Comparison of ENCODE assay signal across 24 cellular contexts in the genomic region with DNA sequence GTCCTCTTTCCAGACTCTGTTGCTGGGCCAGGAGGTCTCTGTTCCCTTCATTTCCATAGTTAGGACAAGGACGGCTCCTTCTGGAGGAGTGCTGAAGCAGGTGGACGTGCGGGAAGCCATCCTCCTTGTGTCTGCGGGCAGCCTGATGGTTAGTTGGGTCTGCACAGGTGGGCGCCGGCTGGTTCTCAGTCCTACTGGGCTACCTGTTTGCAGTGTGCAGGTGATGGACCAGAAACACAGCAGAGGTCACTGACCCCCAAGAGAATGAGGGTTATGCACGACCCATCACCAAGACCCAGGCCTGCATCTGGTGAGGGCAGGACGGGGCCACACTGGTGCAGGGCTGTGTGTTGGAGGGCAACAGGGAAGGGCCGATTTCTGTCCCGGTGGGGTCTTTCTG. TPM values are rescaled to one million over a fixed set of nuclear protein-coding genes. Genes with fewer than 3 reads are reported as not detected.
"Had no signal": no experiment of that assay in that cellular context is flagged by ENCODE, and none has a peak within 500 bp of the region (broad histone marks: within the 10 kb centered on the region; RNA-seq: fewer than 3 reads in every experiment).

No MANE protein-coding gene starts in this region.

- H3K4me3 ChIP-seq: breast epithelium, esophagus muscularis mucosa, heart left ventricle, left lung, lung, ovary, prostate gland, spleen, tibial nerve had no signal

- H3K4me1 ChIP-seq: foreskin keratinocyte, left lung, prostate gland had no signal

- ATAC-seq: activated CD8-positive, alpha-beta memory T cell treated with anti-CD3 and anti-CD28 coated beads, Interleukin-2, amount 10 ng/mL, durations not matched to agents 7 days and 5 days; activated CD8-positive, alpha-beta T cell treated with anti-CD3 and anti-CD28 coated beads, Interleukin-2, amount 10 ng/mL, durations not matched to agents 7 days and 5 days; activated naive CD4-positive, alpha-beta T cell treated with anti-CD3 and anti-CD28 coated beads, Interleukin-2, amount 50 U/mL, for 72 hours; foreskin keratinocyte; heart left ventricle; left lung had no signal

- H3K4me3 Mint-ChIP-seq: activated CD8-positive, alpha-beta memory T cell treated with anti-CD3 and anti-CD28 coated beads, Interleukin-2, amount 10 ng/mL, durations not matched to agents 7 days and 5 days; activated CD8-positive, alpha-beta T cell treated with anti-CD3 and anti-CD28 coated beads, Interleukin-2, amount 10 ng/mL, durations not matched to agents 7 days and 5 days; central memory CD8-positive, alpha-beta T cell; dendritic cell treated with granulocyte-macrophage colony-stimulating factor and Interleukin-4, amounts not matched to agents 40 ng/mL and 50 ng/mL, for 4 days; naive B cell; nephron progenitor cell; T-helper 1 cell treated with Interleukin-12 subunit alpha and Interleukin-12 subunit beta and Interleukin-4 antibody, amounts not matched to agents 30 μg/mL and 1 μg/mL, for 36 hours had no signal

- H3K27ac Mint-ChIP-seq: activated CD8-positive, alpha-beta memory T cell treated with anti-CD3 and anti-CD28 coated beads, Interleukin-2, amount 10 ng/mL, durations not matched to agents 7 days and 5 days; activated CD8-positive, alpha-beta T cell treated with anti-CD3 and anti-CD28 coated beads, Interleukin-2, amount 10 ng/mL, durations not matched to agents 7 days and 5 days; dendritic cell treated with granulocyte-macrophage colony-stimulating factor and Interleukin-4, amounts not matched to agents 40 ng/mL and 50 ng/mL, for 4 days; naive B cell; nephron progenitor cell; T-helper 1 cell treated with Interleukin-12 subunit alpha and Interleukin-12 subunit beta and Interleukin-4 antibody, amounts not matched to agents 30 μg/mL and 1 μg/mL, for 36 hours had no signal

- H3K27me3 Mint-ChIP-seq: activated CD8-positive, alpha-beta memory T cell treated with anti-CD3 and anti-CD28 coated beads, Interleukin-2, amount 10 ng/mL, durations not matched to agents 7 days and 5 days; central memory CD8-positive, alpha-beta T cell had no signal

- H3K9me3 Mint-ChIP-seq: activated naive CD4-positive, alpha-beta T cell treated with anti-CD3 and anti-CD28 coated beads, Interleukin-2, amount 50 U/mL, for 72 hours; central memory CD8-positive, alpha-beta T cell; dendritic cell treated with granulocyte-macrophage colony-stimulating factor and Interleukin-4, amounts not matched to agents 40 ng/mL and 50 ng/mL, for 4 days; naive B cell; nephron progenitor cell; T-helper 1 cell treated with Interleukin-12 subunit alpha and Interleukin-12 subunit beta and Interleukin-4 antibody, amounts not matched to agents 30 μg/mL and 1 μg/mL, for 36 hours had no signal

- H3K4me1 Mint-ChIP-seq: activated CD8-positive, alpha-beta memory T cell treated with anti-CD3 and anti-CD28 coated beads, Interleukin-2, amount 10 ng/mL, durations not matched to agents 7 days and 5 days had no signal

- H3K27ac ChIP-seq: foreskin keratinocyte, left lung, WERI-Rb-1 had no signal

- H3K9me3 ChIP-seq: breast epithelium, esophagus muscularis mucosa, heart left ventricle, left lung, ovary, prostate gland, spleen, tibial nerve had no signal

- DNase-seq: activated CD8-positive, alpha-beta memory T cell treated with anti-CD3 and anti-CD28 coated beads, Interleukin-2, amount 10 ng/mL, durations not matched to agents 7 days and 5 days; activated CD8-positive, alpha-beta T cell treated with anti-CD3 and anti-CD28 coated beads, Interleukin-2, amount 10 ng/mL, durations not matched to agents 7 days and 5 days; activated naive CD4-positive, alpha-beta T cell; activated T-cell treated with anti-CD3 and anti-CD28 coated beads, Interleukin-2, amount 50 U/mL, for 48 hours; foreskin keratinocyte; heart left ventricle; hypothalamus; left lung; naive B cell; nephron progenitor cell; spleen; stimulated activated naive CD4-positive, alpha-beta T cell; T-helper 9 cell; WERI-Rb-1 had no signal

- H3K27me3 ChIP-seq: breast epithelium, esophagus muscularis mucosa, foreskin keratinocyte, heart left ventricle, left lung, ovary, spleen, tibial nerve had no signal

- H3K36me3 ChIP-seq: breast epithelium, ovary, prostate gland had no signal

RNA-seq across cellular contexts. Expression of a gene that starts 7.8 kb away (rescaled TPM):
- total RNA-seq: activated CD8-positive, alpha-beta memory T cell treated with anti-CD3 and anti-CD28 coated beads, Interleukin-2, amount 10 ng/mL, durations not matched to agents 7 days and 5 days; activated CD8-positive, alpha-beta T cell treated with anti-CD3 and anti-CD28 coated beads, Interleukin-2, amount 10 ng/mL, durations not matched to agents 7 days and 5 days; foreskin keratinocyte had no signal
- polyA plus RNA-seq: foreskin keratinocyte had no signal
